ENCODE assay signal across 1 cellular context in genomic region chr19:1663854-1664253, GRCh38.
TF ChIP-seq lines count a peak whose summit lies in the region.

No MANE protein-coding gene starts in this region.

TF ChIP-seq in HepG2, 621 proteins besides CTCF, POLR2A, EP300 and RAD21:
- TF ChIP-seq TEF (CRISPR knock-in tag; IDR thresholded peaks at IDR 0.05) (no peak), ZNF691 (CRISPR knock-in tag; IDR thresholded peaks at IDR 0.05; ENCODE audit: borderline replicate concordance, low read depth) (peak; percentile 86; the same call in 1 of the 2 replicates), PBX3 (CRISPR knock-in tag; IDR thresholded peaks at IDR 0.05; ENCODE audit: borderline replicate concordance) (no peak), TCF7 (IDR thresholded peaks at IDR 0.05; ENCODE audit: low read depth) (no peak)
TF ChIP-seq in HepG2: peak in this region for 1.
